In the genomic region with DNA sequence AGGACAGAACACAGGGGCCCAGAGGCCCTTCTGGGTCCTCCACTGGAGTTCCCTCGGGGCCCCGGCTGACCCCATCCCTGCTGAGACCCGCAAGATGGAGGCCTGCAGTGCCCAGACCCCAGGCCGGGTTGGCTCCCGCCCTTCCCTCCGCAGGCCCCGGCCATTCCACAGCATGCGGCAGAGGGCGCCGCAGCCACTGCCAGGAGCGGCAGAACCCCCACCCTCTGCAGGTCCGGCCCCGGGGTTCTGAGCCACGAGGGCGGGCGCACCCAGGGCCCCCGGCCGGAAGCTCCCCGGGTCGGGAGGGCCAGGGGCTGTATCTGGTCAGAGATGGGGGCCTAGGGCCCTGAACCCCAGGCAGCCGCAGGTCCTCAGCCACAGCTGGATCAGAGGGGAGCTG, we compare ENCODE assay signal across 9 cellular contexts. TPM values are rescaled to one million over a fixed set of nuclear protein-coding genes. Genes with fewer than 3 reads are reported as not detected.
DNase-seq lines count a peak whose midpoint lies in the region; ATAC-seq and TF ChIP-seq lines count a peak whose summit lies in the region.
"Had no signal": no experiment of that assay in that cellular context is flagged by ENCODE, and none has a peak within 500 bp of the region (broad histone marks: within the 10 kb centered on the region; RNA-seq: fewer than 3 reads in every experiment).

No MANE protein-coding gene starts in this region.

- H3K9me3 ChIP-seq in AG04450 (ENCODE audit: control insufficient read depth, insufficient read depth, low read length) (no peaks in the 10 kb centered on the region), aorta (ENCODE audit: control insufficient read depth, low read length) (no peaks in the 10 kb centered on the region)

- H3K4me3 Mint-ChIP-seq in activated T-cell treated with anti-CD3 and anti-CD28 coated beads, Interleukin-2, amount 50 U/mL, for 4 hours = no peak overlapping the region
- H3K4me3 Mint-ChIP-seq in immature natural killer cell = no peak overlapping the region

- no peaks in the 10 kb centered on the region for H3K36me3 ChIP-seq in aorta (ENCODE audit: control insufficient read depth in 1 of 2, insufficient read depth in 2 of 2, low read length in 1 of 2)

- H3K27me3 ChIP-seq in AG04450 (ENCODE audit: control insufficient read depth, insufficient read depth, low read length) = no peaks in the 10 kb centered on the region
- H3K27me3 ChIP-seq in aorta (ENCODE audit: control insufficient read depth in 1 of 2, insufficient read depth in 2 of 2, low read length in 1 of 2) = no peaks in the 10 kb centered on the region

- no peaks in the 10 kb centered on the region for H3K9me3 Mint-ChIP-seq in activated T-cell treated with anti-CD3 and anti-CD28 coated beads, Interleukin-2, amount 50 U/mL, for 4 hours
- H3K9me3 Mint-ChIP-seq in immature natural killer cell = no peaks in the 10 kb centered on the region

- CTCF ChIA-PET in AG04450 (lab: Charles Lee) = no interaction called here

- no peaks in the 10 kb centered on the region for H3K36me3 Mint-ChIP-seq in activated T-cell treated with anti-CD3 and anti-CD28 coated beads, Interleukin-2, amount 50 U/mL, for 4 hours (ENCODE audit: insufficient read depth)
- H3K36me3 Mint-ChIP-seq in immature natural killer cell = no peaks in the 10 kb centered on the region

- 28 to 34% methylated on average over 18 to 21 of the region's 21 CpGs for WGBS in aorta, 2 donors

- no peaks in the 10 kb centered on the region for H3K4me1 Mint-ChIP-seq in activated T-cell treated with anti-CD3 and anti-CD28 coated beads, Interleukin-2, amount 50 U/mL, for 4 hours (ENCODE audit: low read depth)
- peaks cover 0 to 4% of the 10 kb centered on the region in 2 donors for H3K4me1 Mint-ChIP-seq in immature natural killer cell

- peaks cover 4% of the 10 kb centered on the region for H3K27me3 Mint-ChIP-seq in activated T-cell treated with anti-CD3 and anti-CD28 coated beads, Interleukin-2, amount 50 U/mL, for 4 hours (ENCODE audit: low read depth)
- no peaks in the 10 kb centered on the region for H3K27me3 Mint-ChIP-seq in immature natural killer cell (ENCODE audit: low read depth in 3 of 3)

- peak; percentile 79 to 86 for ATAC-seq in activated T-cell treated with anti-CD3 and anti-CD28 coated beads, Interleukin-2, amount 50 U/mL, for 4 hours
- peak; percentile 47 for ATAC-seq in aorta (ENCODE audit: low FRiP score)

- H3K4me1 ChIP-seq in aorta (ENCODE audit: control insufficient read depth in 1 of 2, insufficient read depth in 2 of 2, low read length in 2 of 2) = no peaks in the 10 kb centered on the region

- H3K27ac Mint-ChIP-seq in immature natural killer cell = no peak overlapping the region

- intact Hi-C loops in aorta (cut with DNase I) = no loop called here

- peak; percentile 32 for TF ChIP-seq CTCF in AG04450 (IDR thresholded peaks at IDR 0.05; ENCODE audit: low read depth, low read length)

- no peak overlapping the region for H3K4me3 ChIP-seq in AG04450 (ENCODE audit: low read depth, low read length)
- H3K4me3 ChIP-seq in aorta (ENCODE audit: low read length in 2 of 2) = no peak overlapping the region

- POLR2A ChIA-PET in AG04450 (lab: Yijun Ruan, JAX) = no interaction called here

- H3K27ac ChIP-seq in AG04450 (ENCODE audit: low read depth, low read length) = no peak overlapping the region
- no peak overlapping the region for H3K27ac ChIP-seq in aorta (ENCODE audit: low read depth in 1 of 2, low read length in 2 of 2)

- DNase-seq in AG04450 (ENCODE audit: low read depth, low spot score) = no peak
- peak; percentile 3 for DNase-seq in HuH-7.5 (ENCODE audit: low spot score)
- DNase-seq in activated T-cell treated with anti-CD3 and anti-CD28 coated beads, Interleukin-2, amount 50 U/mL, for 4 hours = peak; percentile 26
- peak; percentile 32 to 54 (median 40) for DNase-seq in immature natural killer cell
- no peak for DNase-seq in aorta
- no peak for DNase-seq in kidney tubule cell (ENCODE audit: low spot score)
- DNase-seq in hepatic stellate cell (ENCODE audit: low spot score) = no peak
- DNase-seq in NCI-H2081 treated with DMSO at 0.1 percent for 48 hours (lab: John Stamatoyannopoulos, UW) = no peak

RNA-seq across cellular contexts. Expression of a gene that starts 2.4 kb away (rescaled TPM):
- not detected in 2 replicates for polyA plus RNA-seq in AG04450 (2011; rRNA removed)
- polyA minus RNA-seq in AG04450 (2011; rRNA and poly(A)+ RNA removed) = not detected in 2 replicates
- total RNA-seq in activated T-cell treated with anti-CD3 and anti-CD28 coated beads, Interleukin-2, amount 50 U/mL, for 4 hours = under 1 TPM in 2 of 3 donors, not detected in 1; 0.22 to 0.29 TPM
- not detected for polyA plus RNA-seq in immature natural killer cell
- total RNA-seq in aorta = not detected
- not detected for polyA plus RNA-seq in aorta
- total RNA-seq: renal cortical epithelial cell had no signal

RNA-seq across cellular contexts. Expression of a gene that starts 8.0 kb away (rescaled TPM):
- polyA plus RNA-seq in AG04450 (2011; rRNA removed) = 14.2 and 15.2 TPM in 2 replicates
- polyA minus RNA-seq in AG04450 (2011; rRNA and poly(A)+ RNA removed) = 5.3 and 6.1 TPM in 2 replicates
- 10 to 100 TPM; 31.8 to 34.6 (median 33.1) TPM for total RNA-seq in activated T-cell treated with anti-CD3 and anti-CD28 coated beads, Interleukin-2, amount 50 U/mL, for 4 hours
- 10 to 100 TPM; 59.3 to 79.9 (median 64.7) TPM for polyA plus RNA-seq in immature natural killer cell
- 1 to 10 TPM; 5.7 to 8.3 TPM for total RNA-seq in aorta
- polyA plus RNA-seq in aorta = 10 to 100 TPM; 13.3 to 20.0 TPM

RNA-seq across cellular contexts. Expression of a gene that starts 14.0 kb away (rescaled TPM):
- polyA plus RNA-seq in AG04450 (2011; rRNA removed) (7.6 and 9.3 TPM in 2 replicates), immature natural killer cell (10 to 100 TPM in 1 of 3 donors, 1 to 10 TPM in 2; 1.0 to 14.5 (median 5.9) TPM), aorta (10 to 100 TPM in 1 of 2 donors, 1 to 10 TPM in 1; 8.8 to 23.9 TPM)
- 4.3 and 11.7 TPM in 2 replicates for polyA minus RNA-seq in AG04450 (2011; rRNA and poly(A)+ RNA removed)
- total RNA-seq in activated T-cell treated with anti-CD3 and anti-CD28 coated beads, Interleukin-2, amount 50 U/mL, for 4 hours = 10 to 100 TPM; 24.5 to 30.2 (median 29.0) TPM
- total RNA-seq in aorta = 10 to 100 TPM; 21.2 to 34.6 TPM

RNA-seq across cellular contexts. Expression of a gene that starts 15.8 kb away (rescaled TPM):
- polyA plus RNA-seq in AG04450 (2011; rRNA removed) (0.02 and 0.06 TPM in 2 replicates), immature natural killer cell (not detected), aorta (1 to 10 TPM; 3.8 to 9.6 TPM)
- polyA minus RNA-seq in AG04450 (2011; rRNA and poly(A)+ RNA removed) = not detected in 2 replicates
- 1 to 10 TPM in 2 of 3 donors, under 1 TPM in 1; 0.73 to 2.5 (median 2.2) TPM for total RNA-seq in activated T-cell treated with anti-CD3 and anti-CD28 coated beads, Interleukin-2, amount 50 U/mL, for 4 hours
- total RNA-seq in aorta = 1 to 10 TPM; 1.8 to 2.0 TPM

RNA-seq across cellular contexts. Expression of a gene that starts 46.3 kb away (rescaled TPM):
- polyA plus RNA-seq in AG04450 (2011; rRNA removed) (15.7 and 19.1 TPM in 2 replicates), immature natural killer cell (10 to 100 TPM; 19.8 to 44.8 (median 21.5) TPM), aorta (10 to 100 TPM; 14.5 to 90.9 TPM)
- polyA minus RNA-seq in AG04450 (2011; rRNA and poly(A)+ RNA removed) = 27.0 and 38.5 TPM in 2 replicates
- total RNA-seq in activated T-cell treated with anti-CD3 and anti-CD28 coated beads, Interleukin-2, amount 50 U/mL, for 4 hours = 10 to 100 TPM; 54.2 to 60.7 (median 54.7) TPM
- total RNA-seq in aorta = 10 to 100 TPM; 44.8 to 89.1 TPM

Comparison
In these comparisons a context has a peak if more than half of its experiments do, and no peak if none do; other contexts are left out.
1. DNase-seq: peak in HuH-7.5 (single experiment), activated T-cell treated with anti-CD3 and anti-CD28 coated beads, Interleukin-2, amount 50 U/mL, for 4 hours (single experiment) and immature natural killer cell (3 of 3); none in AG04450 (single experiment), aorta (0 of 2), kidney tubule cell (single experiment), hepatic stellate cell (single experiment) and NCI-H2081 treated with DMSO at 0.1 percent for 48 hours (single experiment).